8 cellular contexts compared by ENCODE assay signal in genomic region chr22:36776722-36777121, GRCh38. TPM values are rescaled to one million over a fixed set of nuclear protein-coding genes. Genes with fewer than 3 reads are reported as not detected.
DNase-seq lines count a peak whose midpoint lies in the region; ATAC-seq and TF ChIP-seq lines count a peak whose summit lies in the region.

No MANE protein-coding gene starts in this region.

- H4K20me1 ChIP-seq in BLaER1 treated with 17β-estradiol and CSF1 and Interleukin-3, amounts not matched to agents 10 nM and 100 nM = no peaks in the 10 kb centered on the region
- H4K20me1 ChIP-seq in Loucy (ENCODE audit: insufficient read depth, low read length, poor library complexity, severe bottlenecking) = no peaks in the 10 kb centered on the region

- peak overlapping the region in 6 of 10 experiments; percentile 11 to 42 (median 34); a peak in 7 of 20 replicates for H3K4me3 ChIP-seq in BLaER1 treated with 17β-estradiol and CSF1 and Interleukin-3, amounts not matched to agents 10 nM and 100 nM
- peak overlapping the region; percentile 62 for H3K4me3 ChIP-seq in Loucy (ENCODE audit: low read length, poor library complexity, severe bottlenecking)

- peaks cover 24 to 50% (median 47%) of the 10 kb centered on the region in 10 experiments for H3K4me1 ChIP-seq in BLaER1 treated with 17β-estradiol and CSF1 and Interleukin-3, amounts not matched to agents 10 nM and 100 nM
- H3K4me1 ChIP-seq in Loucy (ENCODE audit: insufficient read depth, low read length, poor library complexity, severe bottlenecking) = peaks cover 20% of the 10 kb centered on the region

- peak overlapping the region; percentile 80 for H3K4me3 Mint-ChIP-seq in chondrocyte (ENCODE audit: unreplicated experiment)
- H3K4me3 Mint-ChIP-seq in neural crest cell = peak overlapping the region; percentile 96

- peak overlapping the region in 9 of 11 experiments; percentile 16 to 56 (median 42); a peak in 14 of 22 replicates for H3K9ac ChIP-seq in BLaER1 treated with 17β-estradiol and CSF1 and Interleukin-3, amounts not matched to agents 10 nM and 100 nM
- peak overlapping the region; percentile 78 for H3K9ac ChIP-seq in Loucy (ENCODE audit: low read depth, low read length, poor library complexity, severe bottlenecking)

- H3K27ac ChIP-seq in BLaER1 treated with 17β-estradiol and CSF1 and Interleukin-3, amounts not matched to agents 10 nM and 100 nM = peak overlapping the region in 2 of 11 experiments; percentile 2 to 6; a peak in 1 of 22 replicates

- H3K27me3 Mint-ChIP-seq in chondrocyte (ENCODE audit: low read depth) (no peaks in the 10 kb centered on the region), neural crest cell (ENCODE audit: low read depth) (peaks cover 5% of the 10 kb centered on the region)

- peaks cover 3% of the 10 kb centered on the region for H3K9me3 Mint-ChIP-seq in chondrocyte (ENCODE audit: low read depth)
- peaks cover 15% of the 10 kb centered on the region for H3K9me3 Mint-ChIP-seq in neural crest cell

- H3K27ac Mint-ChIP-seq in chondrocyte (ENCODE audit: unreplicated experiment) (peak overlapping the region; percentile 91), neural crest cell (ENCODE audit: unreplicated experiment) (peak overlapping the region; percentile 98)

- no peaks in the 10 kb centered on the region for H3K79me2 ChIP-seq in Loucy (ENCODE audit: insufficient read depth, low read length)

- no peaks in the 10 kb centered on the region for H3K27me3 ChIP-seq in BLaER1 treated with 17β-estradiol and CSF1 and Interleukin-3, amounts not matched to agents 10 nM and 100 nM
- H3K27me3 ChIP-seq in Loucy (ENCODE audit: insufficient read depth, low read length, poor library complexity, severe bottlenecking) = no peaks in the 10 kb centered on the region

- TF ChIP-seq CTCF in Loucy (conservative IDR thresholded peaks at IDR 0.05; ENCODE audit: low read length) (no peak), chondrocyte (IDR thresholded peaks at IDR 0.05) (no peak), neural crest cell (conservative IDR thresholded peaks at IDR 0.05) (no peak)

- DNase-seq in chondrocyte (ENCODE audit: low spot score) (no peak), neural crest cell (ENCODE audit: low read depth, low spot score) (no peak), NCI-H2227 treated with DMSO at 0.1 percent for 48 hours (lab: John Stamatoyannopoulos, UW) (no peak), NCI-H2081 (lab: John Stamatoyannopoulos, UW) (no peak), NCI-H2196 treated with DMSO at 0.1 percent for 48 hours (lab: John Stamatoyannopoulos, UW; ENCODE audit: unreplicated experiment) (no peak)

- H3K36me3 ChIP-seq in BLaER1 treated with 17β-estradiol and CSF1 and Interleukin-3, amounts not matched to agents 10 nM and 100 nM = no peaks in the 10 kb centered on the region
- H3K36me3 ChIP-seq in Loucy (ENCODE audit: insufficient read depth, low read length) = no peaks in the 10 kb centered on the region

- no peak for ATAC-seq in GM21423 (IDR thresholded peaks at IDR 0.05; ENCODE audit: unreplicated experiment)

- H3K9me3 ChIP-seq in BLaER1 treated with 17β-estradiol and CSF1 and Interleukin-3, amounts not matched to agents 10 nM and 100 nM (replicated peaks in 1 of 11) = peaks cover 0 to 17% (median 9%) of the 10 kb centered on the region in 11 experiments; a peak in 6 of 22 replicates
- no peaks in the 10 kb centered on the region for H3K9me3 ChIP-seq in Loucy (ENCODE audit: insufficient read depth, low read depth, low read length)

- H3K4me1 Mint-ChIP-seq in chondrocyte (ENCODE audit: low read depth) = peaks cover 18% of the 10 kb centered on the region
- peaks cover 25% of the 10 kb centered on the region for H3K4me1 Mint-ChIP-seq in neural crest cell

- H3F3A ChIP-seq in Loucy (ENCODE audit: low read depth) = no peaks in the 10 kb centered on the region

- H2AFZ ChIP-seq in Loucy (ENCODE audit: low read length) = peak overlapping the region; percentile 21

- peak overlapping the region; percentile 58 to 81 (median 71) for H3K4me2 ChIP-seq in BLaER1 treated with 17β-estradiol and CSF1 and Interleukin-3, amounts not matched to agents 10 nM and 100 nM
- H3K4me2 ChIP-seq in Loucy (ENCODE audit: low read depth, low read length, poor library complexity, severe bottlenecking) = peak overlapping the region; percentile 76

- H3K36me3 Mint-ChIP-seq in chondrocyte (ENCODE audit: low read depth) (peaks cover 1% of the 10 kb centered on the region), neural crest cell (ENCODE audit: low read depth) (peaks cover 12% of the 10 kb centered on the region)

- no peaks in the 10 kb centered on the region for H3K9me2 ChIP-seq in Loucy (replicated peaks; ENCODE audit: low read depth, low read length)

RNA-seq across cellular contexts. Expression of gene IFT27, which starts 0.8 kb away (rescaled TPM):
- 23.0 to 31.4 TPM (median 24.4 TPM) in 3 replicates for total RNA-seq in chondrocyte
- total RNA-seq in neural crest cell = 50.9 and 55.4 TPM in 2 replicates

RNA-seq across cellular contexts. Expression of gene PVALB, which starts 40.1 kb away (rescaled TPM):
- total RNA-seq in chondrocyte (not detected in 3 replicates), neural crest cell (0.61 and 0.68 TPM in 2 replicates)
